Comparison of ENCODE assay signal across 1 cellular context in the genomic region with DNA sequence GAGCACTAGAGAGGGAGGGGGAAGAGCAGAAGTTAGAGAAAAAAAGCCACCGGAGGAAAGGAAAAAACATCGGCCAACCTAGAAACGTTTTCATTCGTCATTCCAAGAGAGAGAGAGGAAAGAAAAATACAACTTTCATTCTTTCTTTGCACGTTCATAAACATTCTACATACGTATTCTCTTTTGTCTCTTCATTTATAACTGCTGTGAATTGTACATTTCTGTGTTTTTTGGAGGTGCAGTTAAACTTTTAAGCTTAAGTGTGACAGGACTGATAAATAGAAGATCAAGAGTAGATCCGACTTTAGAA.
TF ChIP-seq lines count a peak whose summit lies in the region.

No MANE protein-coding gene starts in this region.

TF ChIP-seq in IMR-90, 13 proteins besides CTCF, POLR2A, EP300 and RAD21 (continued from another document):
- TF ChIP-seq, protein P1, sequence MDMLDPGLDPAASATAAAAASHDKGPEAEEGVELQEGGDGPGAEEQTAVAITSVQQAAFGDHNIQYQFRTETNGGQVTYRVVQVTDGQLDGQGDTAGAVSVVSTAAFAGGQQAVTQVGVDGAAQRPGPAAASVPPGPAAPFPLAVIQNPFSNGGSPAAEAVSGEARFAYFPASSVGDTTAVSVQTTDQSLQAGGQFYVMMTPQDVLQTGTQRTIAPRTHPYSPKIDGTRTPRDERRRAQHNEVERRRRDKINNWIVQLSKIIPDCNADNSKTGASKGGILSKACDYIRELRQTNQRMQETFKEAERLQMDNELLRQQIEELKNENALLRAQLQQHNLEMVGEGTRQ (IDR thresholded peaks at IDR 0.05; ENCODE audit: low read depth, low read length): no peak
- TF ChIP-seq MAFK (IDR thresholded peaks at IDR 0.05; ENCODE audit: low read depth, low read length): no peak
TF ChIP-seq in IMR-90: peak in this region for 0.
